9 cellular contexts compared by ENCODE assay signal in genomic region chr7:20220293-20220755, GRCh38. TPM values are rescaled to one million over a fixed set of nuclear protein-coding genes. Genes with fewer than 3 reads are reported as not detected.
A peak's percentile ranks its signal among the peaks of the same experiment; 100 is the strongest.
DNase-seq lines count a peak whose midpoint lies in the region; ATAC-seq and TF ChIP-seq lines count a peak whose summit lies in the region.
"Had no signal": no experiment of that assay in that cellular context is flagged by ENCODE, and none has a peak within 500 bp of the region (broad histone marks: within the 10 kb centered on the region; RNA-seq: fewer than 3 reads in every experiment).

No MANE protein-coding gene starts in this region.

- no peaks in the 10 kb centered on the region for H3K79me2 ChIP-seq in ACC112 (ENCODE audit: control insufficient read depth, insufficient read depth, low read length, unreplicated experiment)

- H3K36me3 ChIP-seq in ACC112 (ENCODE audit: insufficient read depth, low read length) = no peaks in the 10 kb centered on the region
- no peaks in the 10 kb centered on the region for H3K36me3 ChIP-seq in HUES64 (ENCODE audit: insufficient read depth, low read length)
- no peaks in the 10 kb centered on the region for H3K36me3 ChIP-seq in gastroesophageal sphincter
- H3K36me3 ChIP-seq in gastrocnemius medialis = no peaks in the 10 kb centered on the region

- H3K9me3 ChIP-seq in HUES64 (ENCODE audit: insufficient read depth, low read depth, low read length) = no peaks in the 10 kb centered on the region
- no peaks in the 10 kb centered on the region for H3K9me3 ChIP-seq in gastroesophageal sphincter
- no peaks in the 10 kb centered on the region for H3K9me3 ChIP-seq in gastrocnemius medialis

- 83% methylated on average over 3 of the region's 3 CpGs for WGBS in HUES64
- WGBS in gastroesophageal sphincter (ENCODE audit: low coverage in 1 of 2), 2 donors = 61 to 78% methylated on average over 2 to 3 of the region's 3 CpGs

- no peaks in the 10 kb centered on the region for H3K27me3 ChIP-seq in ACC112 (ENCODE audit: insufficient read depth, low read length)
- no peaks in the 10 kb centered on the region for H3K27me3 ChIP-seq in HUES64 (ENCODE audit: insufficient read depth, low read length)
- H3K27me3 ChIP-seq in gastroesophageal sphincter = no peaks in the 10 kb centered on the region
- no peaks in the 10 kb centered on the region for H3K27me3 ChIP-seq in gastrocnemius medialis

- DNase-seq in RKO (ENCODE audit: low spot score) = no peak
- DNase-seq in gastrocnemius medialis = no peak
- no peak for DNase-seq in NCI-H1048 (lab: John Stamatoyannopoulos, UW)
- no peak for DNase-seq in NCI-H2171 treated with DMSO at 0.1 percent for 48 hours (lab: John Stamatoyannopoulos, UW)

- intact Hi-C loops in gastrocnemius medialis (cut with DNase I; ENCODE audit: low total_unique reads) = no loop called here

- H3K27ac ChIP-seq in ACC112 (ENCODE audit: low read depth, low read length) = peak overlapping the region; percentile 92
- H3K27ac ChIP-seq in HUES64 (ENCODE audit: low read depth, low read length) = peak overlapping the region; percentile 58; the same call in 1 of the 2 replicates
- peak overlapping the region; percentile 23 to 55 (median 40) for H3K27ac ChIP-seq in gastroesophageal sphincter
- no peak overlapping the region for H3K27ac ChIP-seq in gastrocnemius medialis
- H3K27ac ChIP-seq: VCaP had no signal

- TF ChIP-seq POLR2A in gastroesophageal sphincter (IDR thresholded peaks at IDR 0.05) = no peak
- TF ChIP-seq POLR2A in gastrocnemius medialis (IDR thresholded peaks at IDR 0.05) = no peak

- peaks cover 45% of the 10 kb centered on the region for H3K4me1 ChIP-seq in ACC112 (ENCODE audit: control insufficient read depth, insufficient read depth, low read length, unreplicated experiment)
- H3K4me1 ChIP-seq in HUES64 (ENCODE audit: insufficient read depth, low read length) = peaks cover 39% of the 10 kb centered on the region
- H3K4me1 ChIP-seq in gastroesophageal sphincter = peaks cover 0 to 15% (median 4%) of the 10 kb centered on the region in 3 donors
- H3K4me1 ChIP-seq in gastrocnemius medialis = no peaks in the 10 kb centered on the region

- H3K4me3 ChIP-seq in ACC112 (ENCODE audit: low read depth, low read length) (no peak overlapping the region), HUES64 (ENCODE audit: low read length) (no peak overlapping the region), gastroesophageal sphincter (no peak overlapping the region), gastrocnemius medialis (no peak overlapping the region)

- TF ChIP-seq EP300 in gastroesophageal sphincter (IDR thresholded peaks at IDR 0.05) = no peak

- H2AFZ ChIP-seq in ACC112 (ENCODE audit: low read length, unreplicated experiment) = no peak overlapping the region

- TF ChIP-seq CTCF in gastroesophageal sphincter (IDR thresholded peaks at IDR 0.05) (no peak), gastrocnemius medialis (IDR thresholded peaks at IDR 0.05 in 4 of 5, conservative IDR thresholded peaks at IDR 0.05 in 1 of 5) (no peak)

- peak; percentile 27 for ATAC-seq in GM19452 (IDR thresholded peaks at IDR 0.05; ENCODE audit: unreplicated experiment)
- ATAC-seq in gastroesophageal sphincter = no peak
- no peak for ATAC-seq in gastrocnemius medialis

- in situ Hi-C loops in gastrocnemius medialis (cut with MboI; ENCODE audit: low sequenced_read_pairs in 4 of 4) = no loop called here

- no peak overlapping the region for H3K9ac ChIP-seq in HUES64 (ENCODE audit: low read depth, low read length)

RNA-seq across cellular contexts. Expression of gene MACC1, which starts 3.1 kb away (rescaled TPM):
- 3.1 TPM for polyA plus RNA-seq in HUES64 (2013, experiment 1 of 2)
- polyA plus RNA-seq in HUES64 (2013, experiment 2 of 2) = 2.4 TPM
- total RNA-seq in gastroesophageal sphincter (1 to 10 TPM in 1 of 4 donors, under 1 TPM in 3; under 0.01 to 2.9 (median 0.25) TPM), gastrocnemius medialis (not detected)

Comparison
In these comparisons a context has a peak if more than half of its experiments do, and no peak if none do; other contexts are left out.
1. H3K27ac ChIP-seq: peak in ACC112 (single experiment), HUES64 (single experiment) and gastroesophageal sphincter (4 of 4); none in gastrocnemius medialis (0 of 4).